In genomic region chr12:120264086-120264485, GRCh38 we compare ENCODE assay signal across 8 cellular contexts. TPM values are rescaled to one million over a fixed set of nuclear protein-coding genes. Genes with fewer than 3 reads are reported as not detected.
DNase-seq lines count a peak whose midpoint lies in the region; ATAC-seq and TF ChIP-seq lines count a peak whose summit lies in the region.

No MANE protein-coding gene starts in this region.

- peak overlapping the region; percentile 86 for H3K27ac Mint-ChIP-seq in Caco-2 (ENCODE audit: unreplicated experiment)
- H3K27ac Mint-ChIP-seq in activated T-helper 2 cell treated with anti-CD3 and anti-CD28 coated beads, Interferon-gamma antibody, Interleukin-2, Interleukin-4, amounts not matched to agents 10 μg/mL and 5 μg/mL and 100 μg/mL, durations not matched to agents 14 hours and 24 hours and 36 hours = peak overlapping the region; percentile 38
- H3K27ac Mint-ChIP-seq in progenitor cell of endocrine pancreas = no peak overlapping the region

- intact Hi-C loops in Caco-2 (cut with micrococcal nuclease; ENCODE audit: unreplicated experiment) = loop anchor here (2.0 kb wide), 1 partner anchor 63 kb away; the partner anchor contains the start of gene RPLP0
- intact Hi-C loops in activated T-helper 2 cell treated with anti-CD3 and anti-CD28 coated beads, Interferon-gamma antibody, Interleukin-2, Interleukin-4, amounts not matched to agents 10 μg/mL and 5 μg/mL and 100 μg/mL, durations not matched to agents 14 hours and 24 hours and 36 hours (cut with micrococcal nuclease) = loop anchor here (1.0 to 2.0 kb wide), 2 partner anchors 12 to 69 kb away; partner anchors contain the start of gene GCN1

- H3K4me1 ChIP-seq in Caco-2 (peaks cover 50% of the 10 kb centered on the region), cardiac muscle cell (ENCODE audit: low read depth) (peaks cover 8% of the 10 kb centered on the region)

- H3K36me3 Mint-ChIP-seq in Caco-2 (ENCODE audit: insufficient read depth, unreplicated experiment) (peaks cover 22% of the 10 kb centered on the region), progenitor cell of endocrine pancreas (ENCODE audit: insufficient read depth) (no peaks in the 10 kb centered on the region)
- H3K36me3 Mint-ChIP-seq in activated T-helper 2 cell treated with anti-CD3 and anti-CD28 coated beads, Interferon-gamma antibody, Interleukin-2, Interleukin-4, amounts not matched to agents 10 μg/mL and 5 μg/mL and 100 μg/mL, durations not matched to agents 14 hours and 24 hours and 36 hours (ENCODE audit: low read depth) = peaks cover 20% of the 10 kb centered on the region

- DNase-seq in Caco-2 = no peak
- no peak for DNase-seq in activated T-helper 2 cell treated with anti-CD3 and anti-CD28 coated beads, Interferon-gamma antibody, Interleukin-2, Interleukin-4, amounts not matched to agents 10 μg/mL and 5 μg/mL and 100 μg/mL, durations not matched to agents 14 hours and 24 hours and 36 hours (ENCODE audit: low spot score)
- DNase-seq in cardiac muscle cell (ENCODE audit: low read depth in 1 of 2, low spot score in 1 of 2) = no peak
- no peak for DNase-seq in progenitor cell of endocrine pancreas (ENCODE audit: low spot score, unreplicated experiment)
- no peak for DNase-seq in NCI-H128 (lab: John Stamatoyannopoulos, UW; ENCODE audit: unreplicated experiment)
- DNase-seq in NCI-H226 = no peak
- no peak for DNase-seq in NCI-H510A treated with DMSO at 0.1 percent for 48 hours (lab: John Stamatoyannopoulos, UW)

- CTCF ChIA-PET in Caco-2 (lab: Charles Lee) = interaction anchor here (5.0 to 7.3 kb wide), 2 partner anchors 27 to 35 kb away, joined by 73 to 229 read pairs; no protein-coding TSS in a partner anchor

- POLR2A ChIA-PET in Caco-2 (lab: Charles Lee) = interaction anchor here (1.6 to 4.7 kb wide), 3 partner anchors 27 to 63 kb away, joined by 5 to 117 read pairs (median 35); partner anchors contain the start of gene RPLP0

- H3K27me3 ChIP-seq in Caco-2 (replicated peaks; ENCODE audit: control insufficient read depth, insufficient read depth, low read length) = no peaks in the 10 kb centered on the region
- H3K27me3 ChIP-seq in cardiac muscle cell = no peaks in the 10 kb centered on the region

- ATAC-seq in HG03045 (IDR thresholded peaks at IDR 0.05; ENCODE audit: unreplicated experiment) = no peak

- no peaks in the 10 kb centered on the region; the same call in 1 of the 2 replicates for H3K36me3 ChIP-seq in Caco-2 (ENCODE audit: control insufficient read depth, insufficient read depth, low read length)
- no peaks in the 10 kb centered on the region for H3K36me3 ChIP-seq in cardiac muscle cell

- H3K9me3 ChIP-seq in Caco-2 = no peaks in the 10 kb centered on the region
- no peaks in the 10 kb centered on the region for H3K9me3 ChIP-seq in cardiac muscle cell (ENCODE audit: low read depth)

- no TSS peak for BruUV-seq in Caco-2 (replicated peaks; lab: Mats Ljungman, UMichigan)

- H3K4me1 Mint-ChIP-seq in Caco-2 (ENCODE audit: low read depth, unreplicated experiment) = peaks cover 14% of the 10 kb centered on the region
- peaks cover 54% of the 10 kb centered on the region for H3K4me1 Mint-ChIP-seq in activated T-helper 2 cell treated with anti-CD3 and anti-CD28 coated beads, Interferon-gamma antibody, Interleukin-2, Interleukin-4, amounts not matched to agents 10 μg/mL and 5 μg/mL and 100 μg/mL, durations not matched to agents 14 hours and 24 hours and 36 hours (ENCODE audit: low read depth)
- peaks cover 24% of the 10 kb centered on the region for H3K4me1 Mint-ChIP-seq in progenitor cell of endocrine pancreas (ENCODE audit: low read depth)

- H3K4me3 Mint-ChIP-seq in Caco-2 (ENCODE audit: unreplicated experiment) (peak overlapping the region; percentile 91), progenitor cell of endocrine pancreas (ENCODE audit: low read depth) (peak overlapping the region; percentile 79)
- H3K4me3 Mint-ChIP-seq in activated T-helper 2 cell treated with anti-CD3 and anti-CD28 coated beads, Interferon-gamma antibody, Interleukin-2, Interleukin-4, amounts not matched to agents 10 μg/mL and 5 μg/mL and 100 μg/mL, durations not matched to agents 14 hours and 24 hours and 36 hours (ENCODE audit: low read depth) = peak overlapping the region; percentile 85

- H3K4me3 ChIP-seq in Caco-2 (ENCODE audit: low read depth, low read length) (peak overlapping the region; percentile 96), cardiac muscle cell (peak overlapping the region; percentile 49)

- H3K27me3 Mint-ChIP-seq in Caco-2 (ENCODE audit: insufficient read depth, unreplicated experiment) (no peaks in the 10 kb centered on the region), progenitor cell of endocrine pancreas (no peaks in the 10 kb centered on the region)
- H3K27me3 Mint-ChIP-seq in activated T-helper 2 cell treated with anti-CD3 and anti-CD28 coated beads, Interferon-gamma antibody, Interleukin-2, Interleukin-4, amounts not matched to agents 10 μg/mL and 5 μg/mL and 100 μg/mL, durations not matched to agents 14 hours and 24 hours and 36 hours (ENCODE audit: low read depth) = no peaks in the 10 kb centered on the region

- TF ChIP-seq CTCF in Caco-2 (IDR thresholded peaks at IDR 0.05; ENCODE audit: insufficient read depth in 1 of 2, low read depth in 1 of 2, low read length in 1 of 2, severe bottlenecking in 1 of 2, unreplicated experiment in 1 of 2) (no peak), cardiac muscle cell (IDR thresholded peaks at IDR 0.05; ENCODE audit: low read depth, low read length) (no peak), progenitor cell of endocrine pancreas (IDR thresholded peaks at IDR 0.05; ENCODE audit: unreplicated experiment) (no peak)

- H3K9me3 Mint-ChIP-seq in Caco-2 (ENCODE audit: unreplicated experiment) = no peaks in the 10 kb centered on the region
- no peaks in the 10 kb centered on the region for H3K9me3 Mint-ChIP-seq in activated T-helper 2 cell treated with anti-CD3 and anti-CD28 coated beads, Interferon-gamma antibody, Interleukin-2, Interleukin-4, amounts not matched to agents 10 μg/mL and 5 μg/mL and 100 μg/mL, durations not matched to agents 14 hours and 24 hours and 36 hours
- H3K9me3 Mint-ChIP-seq in progenitor cell of endocrine pancreas (ENCODE audit: low read depth) = no peaks in the 10 kb centered on the region

- H3K27ac ChIP-seq in cardiac muscle cell = no peak overlapping the region

RNA-seq across cellular contexts. Expression of gene PXN, which starts 1.4 kb away (rescaled TPM):
- 150 and 162 TPM in 2 replicates for total RNA-seq in Caco-2 (2022)
- 44.4 and 45.4 TPM in 2 replicates for total RNA-seq in activated T-helper 2 cell treated with anti-CD3 and anti-CD28 coated beads, Interferon-gamma antibody, Interleukin-2, Interleukin-4, amounts not matched to agents 10 μg/mL and 5 μg/mL and 100 μg/mL, durations not matched to agents 14 hours and 24 hours and 36 hours
- 43.8 and 48.6 TPM in 2 replicates for total RNA-seq in cardiac muscle cell
- polyA plus RNA-seq in cardiac muscle cell = 67.9 TPM in 2 replicates
- total RNA-seq in progenitor cell of endocrine pancreas = 71.4 and 71.8 TPM in 2 replicates

RNA-seq across cellular contexts. Expression of gene RNU4-2, which starts 27.6 kb away (rescaled TPM):
- total RNA-seq in Caco-2 (2022) = 3,944 and 3,946 TPM in 2 replicates
- 5,714 and 6,075 TPM in 2 replicates for total RNA-seq in activated T-helper 2 cell treated with anti-CD3 and anti-CD28 coated beads, Interferon-gamma antibody, Interleukin-2, Interleukin-4, amounts not matched to agents 10 μg/mL and 5 μg/mL and 100 μg/mL, durations not matched to agents 14 hours and 24 hours and 36 hours
- total RNA-seq in cardiac muscle cell = not detected in 2 replicates
- polyA plus RNA-seq in cardiac muscle cell = not detected in 2 replicates
- 8,238 and 8,322 TPM in 2 replicates for total RNA-seq in progenitor cell of endocrine pancreas

RNA-seq across cellular contexts. Expression of gene RNU4-1, which starts 29.0 kb away (rescaled TPM):
- total RNA-seq in Caco-2 (2022) (3,380 and 3,645 TPM in 2 replicates), cardiac muscle cell (not detected in 2 replicates), progenitor cell of endocrine pancreas (6,474 and 7,038 TPM in 2 replicates)
- 2,603 and 2,662 TPM in 2 replicates for total RNA-seq in activated T-helper 2 cell treated with anti-CD3 and anti-CD28 coated beads, Interferon-gamma antibody, Interleukin-2, Interleukin-4, amounts not matched to agents 10 μg/mL and 5 μg/mL and 100 μg/mL, durations not matched to agents 14 hours and 24 hours and 36 hours
- not detected in 2 replicates for polyA plus RNA-seq in cardiac muscle cell

RNA-seq across cellular contexts. Expression of gene SIRT4, which starts 38.0 kb away (rescaled TPM):
- total RNA-seq in Caco-2 (2022) (2.1 and 3.6 TPM in 2 replicates), cardiac muscle cell (7.4 and 10.3 TPM in 2 replicates), progenitor cell of endocrine pancreas (4.5 and 4.9 TPM in 2 replicates)
- 2.0 and 2.2 TPM in 2 replicates for total RNA-seq in activated T-helper 2 cell treated with anti-CD3 and anti-CD28 coated beads, Interferon-gamma antibody, Interleukin-2, Interleukin-4, amounts not matched to agents 10 μg/mL and 5 μg/mL and 100 μg/mL, durations not matched to agents 14 hours and 24 hours and 36 hours
- polyA plus RNA-seq in cardiac muscle cell = 6.7 and 15.8 TPM in 2 replicates

Comparison
In these comparisons a context has a peak if more than half of its experiments do, and no peak if none do; other contexts are left out.
1. RNA of gene RNU4-2, which starts 27.6 kb away (total RNA-seq): 8,238 to 8,322 TPM in progenitor cell of endocrine pancreas, 5,714 to 6,075 TPM in activated T-helper 2 cell treated with anti-CD3 and anti-CD28 coated beads, Interferon-gamma antibody, Interleukin-2, Interleukin-4, amounts not matched to agents 10 μg/mL and 5 μg/mL and 100 μg/mL, durations not matched to agents 14 hours and 24 hours and 36 hours and 3,944 to 3,946 TPM in Caco-2; not detected in cardiac muscle cell; every median in the first group is over 1,000 times any median in the second.
2. RNA of gene RNU4-1, which starts 29.0 kb away (total RNA-seq): 6,474 to 7,038 TPM in progenitor cell of endocrine pancreas, 3,380 to 3,645 TPM in Caco-2 and 2,603 to 2,662 TPM in activated T-helper 2 cell treated with anti-CD3 and anti-CD28 coated beads, Interferon-gamma antibody, Interleukin-2, Interleukin-4, amounts not matched to agents 10 μg/mL and 5 μg/mL and 100 μg/mL, durations not matched to agents 14 hours and 24 hours and 36 hours; not detected in cardiac muscle cell; every median in the first group is over 1,000 times any median in the second.
3. Peak in every context shown above with its lines, with median percentiles within 50 percentile points of each other: H3K4me3 Mint-ChIP-seq.